11 cellular contexts compared by ENCODE assay signal in the genomic region with DNA sequence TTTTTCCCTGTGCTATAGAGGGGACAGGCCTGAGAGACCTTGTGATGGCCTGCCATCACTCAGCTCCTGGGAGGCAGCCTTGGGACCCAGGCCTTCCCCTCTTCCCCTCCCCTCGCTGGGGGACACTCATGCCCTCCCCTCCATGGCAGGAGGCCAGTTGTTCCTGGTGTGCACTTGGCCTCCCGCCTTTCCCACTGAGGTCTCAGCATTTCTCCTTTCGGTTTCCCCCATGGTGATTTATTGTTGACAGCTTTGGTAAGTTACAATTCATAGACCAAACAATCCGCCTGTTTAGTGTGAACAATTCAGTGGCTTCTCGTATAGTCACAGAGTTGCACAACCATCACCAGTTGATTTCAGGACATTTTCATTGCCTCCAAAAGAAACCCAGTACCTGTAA. TPM values are rescaled to one million over a fixed set of nuclear protein-coding genes. Genes with fewer than 3 reads are reported as not detected.
DNase-seq lines count a peak whose midpoint lies in the region; TF ChIP-seq lines count a peak whose summit lies in the region.
"Had no signal": no experiment of that assay in that cellular context is flagged by ENCODE, and none has a peak within 500 bp of the region (broad histone marks: within the 10 kb centered on the region; RNA-seq: fewer than 3 reads in every experiment).

No MANE protein-coding gene starts in this region.

- H4K20me1 ChIP-seq in neural cell (ENCODE audit: insufficient read depth) (no peaks in the 10 kb centered on the region), PC-9 (ENCODE audit: insufficient read depth) (no peaks in the 10 kb centered on the region), smooth muscle cell (ENCODE audit: low read depth) (no peaks in the 10 kb centered on the region)

- H3K79me2 ChIP-seq in neural cell (replicated peaks; ENCODE audit: insufficient read depth, low read length) (no peaks in the 10 kb centered on the region), PC-9 (ENCODE audit: low read depth) (no peaks in the 10 kb centered on the region), smooth muscle cell (ENCODE audit: low read depth) (no peaks in the 10 kb centered on the region)

- TF ChIP-seq CTCF in neural cell (IDR thresholded peaks at IDR 0.05; ENCODE audit: poor library complexity, severe bottlenecking): no peak
- TF ChIP-seq CTCF in PC-9 (conservative IDR thresholded peaks at IDR 0.05): no peak
- TF ChIP-seq CTCF in smooth muscle cell (IDR thresholded peaks at IDR 0.05; ENCODE audit: borderline replicate concordance, insufficient read depth, poor library complexity, severe bottlenecking): no peak
- TF ChIP-seq CTCF in GM13976 (IDR thresholded peaks at IDR 0.05; ENCODE audit: borderline replicate concordance, control extremely low read depth, extremely low read depth, insufficient read depth, missing control alignments): no peak

- H3K9me2 ChIP-seq in neural cell (ENCODE audit: insufficient read depth, low read length): no peaks in the 10 kb centered on the region
- H3K9me2 ChIP-seq in PC-9 (ENCODE audit: insufficient read depth): no peaks in the 10 kb centered on the region

- H3K4me2 ChIP-seq in neural cell (ENCODE audit: low read length): peak overlapping the region; percentile 0
- H3K4me2 ChIP-seq in PC-9: no peak overlapping the region
- H3K4me2 ChIP-seq in smooth muscle cell: no peak overlapping the region

- intact Hi-C loops in PC-9 (cut with micrococcal nuclease; ENCODE audit: unreplicated experiment): no loop called here

- TF ChIP-seq RAD21 in neural cell (conservative IDR thresholded peaks at IDR 0.05): no peak

- CTCF ChIA-PET in PC-9 (lab: Charles Lee): no interaction called here

- H3K9ac ChIP-seq in neural cell (ENCODE audit: low read length) (no peak overlapping the region), smooth muscle cell (ENCODE audit: low read depth) (no peak overlapping the region)

- DNase-seq in Daoy (ENCODE audit: low read depth) (peak; percentile 23), NCI-H2029 treated with DMSO at 0.1 percent for 48 hours (lab: John Stamatoyannopoulos, UW) (peak; percentile 28), caudate nucleus (lab: John Stamatoyannopoulos, UW) (peak in 1 of 61 donors; percentile 30), PC-9 (no peak), smooth muscle cell (lab: John Stamatoyannopoulos, UW; ENCODE audit: unreplicated experiment) (no peak), NCI-H1694 treated with DMSO at 0.1 percent for 48 hours (lab: John Stamatoyannopoulos, UW) (no peak), GM13976 (ENCODE audit: low spot score) (no peak)
- DNase-seq: CD8-positive, alpha-beta T cell; NCI-H524 treated with DMSO at 0.1 percent for 48 hours had no signal

- POLR2A ChIA-PET in PC-9 (lab: Charles Lee; ENCODE audit: unreplicated experiment): no interaction called here

- TF ChIP-seq EP300 in neural cell (conservative IDR thresholded peaks at IDR 0.05; ENCODE audit: poor library complexity, severe bottlenecking): no peak

- H3K27me3 ChIP-seq in neural cell (ENCODE audit: insufficient read depth, low read depth, low read length): no peaks in the 10 kb centered on the region
- 0 out of 2 replicates have a peak, but pooled peaks cover 3% of the 10 kb centered on the region for H3K27me3 ChIP-seq in PC-9 (ENCODE audit: insufficient read depth, low read depth)
- no peaks in the 10 kb centered on the region for H3K27me3 ChIP-seq in smooth muscle cell (ENCODE audit: low read depth)

- H3K4me3 ChIP-seq in neural cell (ENCODE audit: low read length) (peak overlapping the region; percentile 53), PC-9 (no peak overlapping the region), smooth muscle cell (no peak overlapping the region)

- H3K9me3 ChIP-seq in neural cell (ENCODE audit: low read length) (no peaks in the 10 kb centered on the region), PC-9 (ENCODE audit: insufficient read depth, low read depth) (no peaks in the 10 kb centered on the region), smooth muscle cell (replicated peaks; ENCODE audit: low read depth) (no peaks in the 10 kb centered on the region)

- H2AFZ ChIP-seq in neural cell (ENCODE audit: low read depth, low read length): no peak overlapping the region
- H2AFZ ChIP-seq in PC-9: no peak overlapping the region
- no peak overlapping the region for H2AFZ ChIP-seq in smooth muscle cell (ENCODE audit: low read depth)

- H3K27ac ChIP-seq in caudate nucleus (ENCODE audit: low read depth, low read length) (peak overlapping the region; percentile 4), neural cell (ENCODE audit: low read length) (peak overlapping the region; percentile 77), PC-9 (no peak overlapping the region), smooth muscle cell (ENCODE audit: low read depth) (no peak overlapping the region)

- H3K4me1 ChIP-seq in PC-9 (replicated peaks; ENCODE audit: insufficient read depth) (peaks cover 8% of the 10 kb centered on the region; the same call in 1 of the 2 replicates), smooth muscle cell (ENCODE audit: low read depth) (no peaks in the 10 kb centered on the region)

- H3F3A ChIP-seq in neural cell (ENCODE audit: insufficient read depth, low read length, poor library complexity, severe bottlenecking) (no peaks in the 10 kb centered on the region), PC-9 (ENCODE audit: insufficient read depth, low read depth) (0 out of 2 replicates have a peak, but pooled peaks cover 8% of the 10 kb centered on the region), smooth muscle cell (ENCODE audit: low read depth) (no peaks in the 10 kb centered on the region)

- H3K36me3 ChIP-seq in neural cell (ENCODE audit: insufficient read depth, low read length) (no peaks in the 10 kb centered on the region), PC-9 (ENCODE audit: low read depth) (no peaks in the 10 kb centered on the region), smooth muscle cell (ENCODE audit: low read depth) (peaks cover 7% of the 10 kb centered on the region)

- no TSS peak for BruUV-seq in PC-9 (replicated peaks; lab: Mats Ljungman, UMichigan)

- 87% methylated on average over 5 of the region's 5 CpGs for WGBS in smooth muscle cell (ENCODE audit: low lambda C conversion rate)

- in situ Hi-C loops in GM13976 (cut with MboI; ENCODE audit: low sequenced_read_pairs, unreplicated experiment): no loop called here

TF ChIP-seq in neural cell, 6 proteins besides CTCF, POLR2A, EP300 and RAD21:
- TF ChIP-seq POLR2AphosphoS5 (IDR thresholded peaks at IDR 0.05) (no peak), MXI1 (conservative IDR thresholded peaks at IDR 0.05; ENCODE audit: poor library complexity, severe bottlenecking) (no peak), SMC3 (conservative IDR thresholded peaks at IDR 0.05; ENCODE audit: poor library complexity) (no peak), TAF1 (IDR thresholded peaks at IDR 0.05; ENCODE audit: low read depth) (no peak), EZH2 (IDR thresholded peaks at IDR 0.05; ENCODE audit: borderline replicate concordance, insufficient read depth, low read length, poor library complexity, severe bottlenecking) (no peak)
- TF ChIP-seq, protein P1, sequence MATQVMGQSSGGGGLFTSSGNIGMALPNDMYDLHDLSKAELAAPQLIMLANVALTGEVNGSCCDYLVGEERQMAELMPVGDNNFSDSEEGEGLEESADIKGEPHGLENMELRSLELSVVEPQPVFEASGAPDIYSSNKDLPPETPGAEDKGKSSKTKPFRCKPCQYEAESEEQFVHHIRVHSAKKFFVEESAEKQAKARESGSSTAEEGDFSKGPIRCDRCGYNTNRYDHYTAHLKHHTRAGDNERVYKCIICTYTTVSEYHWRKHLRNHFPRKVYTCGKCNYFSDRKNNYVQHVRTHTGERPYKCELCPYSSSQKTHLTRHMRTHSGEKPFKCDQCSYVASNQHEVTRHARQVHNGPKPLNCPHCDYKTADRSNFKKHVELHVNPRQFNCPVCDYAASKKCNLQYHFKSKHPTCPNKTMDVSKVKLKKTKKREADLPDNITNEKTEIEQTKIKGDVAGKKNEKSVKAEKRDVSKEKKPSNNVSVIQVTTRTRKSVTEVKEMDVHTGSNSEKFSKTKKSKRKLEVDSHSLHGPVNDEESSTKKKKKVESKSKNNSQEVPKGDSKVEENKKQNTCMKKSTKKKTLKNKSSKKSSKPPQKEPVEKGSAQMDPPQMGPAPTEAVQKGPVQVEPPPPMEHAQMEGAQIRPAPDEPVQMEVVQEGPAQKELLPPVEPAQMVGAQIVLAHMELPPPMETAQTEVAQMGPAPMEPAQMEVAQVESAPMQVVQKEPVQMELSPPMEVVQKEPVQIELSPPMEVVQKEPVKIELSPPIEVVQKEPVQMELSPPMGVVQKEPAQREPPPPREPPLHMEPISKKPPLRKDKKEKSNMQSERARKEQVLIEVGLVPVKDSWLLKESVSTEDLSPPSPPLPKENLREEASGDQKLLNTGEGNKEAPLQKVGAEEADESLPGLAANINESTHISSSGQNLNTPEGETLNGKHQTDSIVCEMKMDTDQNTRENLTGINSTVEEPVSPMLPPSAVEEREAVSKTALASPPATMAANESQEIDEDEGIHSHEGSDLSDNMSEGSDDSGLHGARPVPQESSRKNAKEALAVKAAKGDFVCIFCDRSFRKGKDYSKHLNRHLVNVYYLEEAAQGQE (IDR thresholded peaks at IDR 0.05; ENCODE audit: borderline replicate concordance): no peak

RNA-seq across cellular contexts. Expression of gene CNDP1, which starts 10.2 kb away (rescaled TPM):
- total RNA-seq in Daoy (2014; rRNA removed; shearing (Covaris generic)): not detected in 2 replicates
- polyA plus RNA-seq in neural cell: 0.38 and 2.1 TPM in 2 replicates
- polyA minus RNA-seq in neural cell: 0.24 and 2.7 TPM in 2 replicates
- total RNA-seq in PC-9 (2021): not detected in 2 replicates
- 0.18 TPM in 1 of 2 replicates, not detected in the other for total RNA-seq in smooth muscle cell
- not detected in 2 replicates for polyA plus RNA-seq in smooth muscle cell
- total RNA-seq: activated T-helper 1 cell treated with anti-CD3 and anti-CD28 coated beads, Interleukin-12 subunit alpha, Interleukin-12 subunit beta, Interleukin-2, Interleukin-4 antibody, amounts not matched to agents 30 ng/mL and 10 ng/mL and 1 ng/mL, durations not matched to agents 14 hours and 24 hours and 36 hours had no signal

RNA-seq across cellular contexts. Expression of gene CNDP2, which starts 27.9 kb away (rescaled TPM):
- 28.6 and 32.2 TPM in 2 replicates for total RNA-seq in Daoy (2014; rRNA removed; shearing (Covaris generic))
- polyA plus RNA-seq in neural cell: 29.0 and 35.7 TPM in 2 replicates
- 35.5 and 49.2 TPM in 2 replicates for polyA minus RNA-seq in neural cell
- total RNA-seq in PC-9 (2021): 161 and 183 TPM in 2 replicates
- 48.0 and 73.4 TPM in 2 replicates for total RNA-seq in smooth muscle cell
- polyA plus RNA-seq in smooth muscle cell: 64.1 and 81.1 TPM in 2 replicates

Comparison
In these comparisons a context has a peak if more than half of its experiments do, and no peak if none do; other contexts are left out.
1. DNase-seq: peak in Daoy (single experiment) and NCI-H2029 treated with DMSO at 0.1 percent for 48 hours (single experiment); none in PC-9 (0 of 2), smooth muscle cell (single experiment), NCI-H1694 treated with DMSO at 0.1 percent for 48 hours (single experiment) and GM13976 (single experiment).
2. H3K27ac ChIP-seq: peak in caudate nucleus (single experiment) and neural cell (single experiment); none in PC-9 (single experiment) and smooth muscle cell (single experiment).